In genomic region chr4:99467908-99468307, GRCh38 we compare ENCODE assay signal across 15 cellular contexts. TPM values are rescaled to one million over a fixed set of nuclear protein-coding genes. Genes with fewer than 3 reads are reported as not detected.
DNase-seq lines count a peak whose midpoint lies in the region; ATAC-seq and TF ChIP-seq lines count a peak whose summit lies in the region.
"Had no signal": no experiment of that assay in that cellular context is flagged by ENCODE, and none has a peak within 500 bp of the region (broad histone marks: within the 10 kb centered on the region; RNA-seq: fewer than 3 reads in every experiment).

No MANE protein-coding gene starts in this region.

- no peak overlapping the region for H3K4me3 ChIP-seq in SJCRH30
- H3K4me3 ChIP-seq: A549; BLaER1 treated with 17β-estradiol and CSF1 and Interleukin-3, amounts not matched to agents 10 nM and 100 nM; HAP-1 had no signal

- no peaks in the 10 kb centered on the region for H3K4me1 ChIP-seq in SJCRH30
- H3K4me1 ChIP-seq: A549, HAP-1 had no signal

- H3K27ac Mint-ChIP-seq in brain (peak overlapping the region in 4 of 5 experiments; percentile 51 to 96 (median 84)), neural crest cell (ENCODE audit: unreplicated experiment) (peak overlapping the region; percentile 91)
- H3K27ac Mint-ChIP-seq: CD4-positive, CD25-positive, alpha-beta regulatory T cell had no signal

- no peak overlapping the region for H3K27ac ChIP-seq in SJCRH30
- H3K27ac ChIP-seq: A549; BLaER1 treated with 17β-estradiol and CSF1 and Interleukin-3, amounts not matched to agents 10 nM and 100 nM had no signal

- no peaks in the 10 kb centered on the region for H3K9me3 Mint-ChIP-seq in brain
- H3K9me3 Mint-ChIP-seq in neural crest cell, result peaks cover 5% of the 10 kb centered on the region

- no peaks in the 10 kb centered on the region for H3K36me3 ChIP-seq in SJCRH30
- H3K36me3 ChIP-seq: BLaER1 treated with 17β-estradiol and CSF1 and Interleukin-3, amounts not matched to agents 10 nM and 100 nM; HAP-1 had no signal

- H3K4me3 Mint-ChIP-seq in brain (peak overlapping the region in 3 of 5 experiments; percentile 4 to 66 (median 46)), neural crest cell (peak overlapping the region; percentile 73)

- peaks cover 32% of the 10 kb centered on the region for H3K4me1 Mint-ChIP-seq in brain
- peaks cover 58% of the 10 kb centered on the region for H3K4me1 Mint-ChIP-seq in neural crest cell

- H3K27me3 Mint-ChIP-seq in brain, result no peaks in the 10 kb centered on the region
- H3K27me3 Mint-ChIP-seq in neural crest cell (ENCODE audit: low read depth), result no peaks in the 10 kb centered on the region

- in situ Hi-C loops in ACHN (cut with HindIII; ENCODE audit: low pct_ligation_motif_present, low pct_unique_long_range_greater_than_20kb, low sequenced_read_pairs), result no loop called here

- ATAC-seq in HG03045 (IDR thresholded peaks at IDR 0.05; ENCODE audit: unreplicated experiment), result no peak
- ATAC-seq: A549 had no signal

- H3K36me3 Mint-ChIP-seq in brain (no peaks in the 10 kb centered on the region), neural crest cell (ENCODE audit: low read depth) (no peaks in the 10 kb centered on the region)
- H3K36me3 Mint-ChIP-seq: CD4-positive, CD25-positive, alpha-beta regulatory T cell had no signal

- TF ChIP-seq CTCF in brain (conservative IDR thresholded peaks at IDR 0.05) (no peak), neural crest cell (conservative IDR thresholded peaks at IDR 0.05) (no peak)

- H3K27me3 ChIP-seq in SJCRH30, result no peaks in the 10 kb centered on the region
- H3K27me3 ChIP-seq: BLaER1 treated with 17β-estradiol and CSF1 and Interleukin-3, amounts not matched to agents 10 nM and 100 nM had no signal

- H3K9me3 ChIP-seq in SJCRH30 (replicated peaks), result no peaks in the 10 kb centered on the region
- H3K9me3 ChIP-seq: A549; BLaER1 treated with 17β-estradiol and CSF1 and Interleukin-3, amounts not matched to agents 10 nM and 100 nM; HAP-1 had no signal

- peak; percentile 62 to 63 for DNase-seq in NCI-H526 (lab: John Stamatoyannopoulos, UW)
- DNase-seq in neural crest cell (ENCODE audit: low read depth, low spot score), result no peak
- peak; percentile 3 for DNase-seq in putamen (ENCODE audit: low spot score)
- no peak for DNase-seq in SJCRH30
- DNase-seq in ACHN, result no peak
- no peak for DNase-seq in germinal center (ENCODE audit: low spot score)
- DNase-seq: AML-193; CD4-positive, CD25-positive, alpha-beta regulatory T cell; GF-D8 had no signal

RNA-seq across cellular contexts. Expression of gene ADH7, which starts 32.8 kb away (rescaled TPM):
- not detected for polyA plus RNA-seq in brain (ENCODE audit: insufficient read depth, low read depth, low replicate concordance)
- not detected in 2 replicates for total RNA-seq in neural crest cell
- total RNA-seq in SJCRH30 (2014; rRNA removed; shearing (Covaris generic)), result not detected in 2 replicates
- total RNA-seq: CD4-positive, CD25-positive, alpha-beta regulatory T cell; H1 had no signal
- polyA plus RNA-seq: A549; CD4-positive, CD25-positive, alpha-beta regulatory T cell; H1 had no signal

RNA-seq across cellular contexts. Expression of gene C4orf17, which starts 42.9 kb away (rescaled TPM):
- polyA plus RNA-seq in brain (ENCODE audit: insufficient read depth, low read depth, low replicate concordance), result not detected
- not detected in 2 replicates for total RNA-seq in neural crest cell
- not detected in 2 replicates for total RNA-seq in SJCRH30 (2014; rRNA removed; shearing (Covaris generic))
- total RNA-seq: CD4-positive, CD25-positive, alpha-beta regulatory T cell; H1 had no signal
- polyA plus RNA-seq: A549; CD4-positive, CD25-positive, alpha-beta regulatory T cell; H1 had no signal

Comparison
In these comparisons a context has a peak if more than half of its experiments do, and no peak if none do; other contexts are left out.
1. DNase-seq: peak in NCI-H526 (2 of 2) and putamen (single experiment); none in neural crest cell (single experiment), SJCRH30 (0 of 2), ACHN (single experiment) and germinal center (single experiment).